Comparison of ENCODE assay signal across 1 cellular context in genomic region chr19:5683177-5683886, GRCh38.
TF ChIP-seq lines count a peak whose summit lies in the region.

No MANE protein-coding gene starts in this region.

TF ChIP-seq in HEK293, 187 proteins besides CTCF, POLR2A, EP300 and RAD21 (continued from another document):
- TF ChIP-seq ZBTB11 (tag by site-specific recombination; conservative IDR thresholded peaks at IDR 0.05; ENCODE audit: low read depth): no peak
- no peak for TF ChIP-seq ZNF629 (tag by site-specific recombination; IDR thresholded peaks at IDR 0.05)
- no peak for TF ChIP-seq ZNF791 (tag by site-specific recombination; IDR thresholded peaks at IDR 0.05)
- TF ChIP-seq TSHZ1 (tag by site-specific recombination; IDR thresholded peaks at IDR 0.05; ENCODE audit: borderline replicate concordance): no peak
- TF ChIP-seq ZNF121 (tag by site-specific recombination; IDR thresholded peaks at IDR 0.05): peak; percentile 85
